In the genomic region with DNA sequence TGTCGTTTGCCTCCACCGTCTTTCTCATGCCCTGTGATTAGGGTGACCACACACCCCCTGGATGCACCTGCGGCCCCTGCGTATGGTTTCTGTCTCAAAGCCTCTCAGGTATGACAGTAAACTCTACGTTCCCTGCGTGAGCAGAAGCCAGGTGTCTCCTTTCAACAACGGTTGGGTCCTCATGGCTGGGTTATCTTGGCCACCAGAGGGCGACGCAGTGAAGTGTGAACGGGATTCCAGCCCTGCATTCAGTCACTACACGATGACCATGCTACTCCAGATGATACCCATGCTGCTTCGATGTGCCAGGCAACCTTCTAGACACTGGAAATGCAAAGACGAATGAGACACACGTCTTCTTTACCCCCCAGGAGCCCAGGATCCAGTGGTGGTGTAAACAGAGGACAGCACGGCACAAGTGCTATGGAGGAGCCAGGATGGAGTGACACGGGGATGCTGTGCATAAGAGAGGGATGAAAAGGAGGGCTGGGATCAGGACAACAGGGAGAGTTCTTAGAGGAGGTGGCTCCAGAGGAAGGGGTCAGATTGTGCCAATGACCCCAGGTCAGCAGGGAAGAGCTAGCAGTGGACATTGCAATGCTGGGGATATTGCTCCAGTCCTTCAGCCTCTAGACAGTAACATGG, we compare ENCODE assay signal across 1 cellular context.
TF ChIP-seq lines count a peak whose summit lies in the region.

No MANE protein-coding gene starts in this region.

TF ChIP-seq in SK-N-SH treated with all-trans-retinoic acid at 6 μM for 48 hours, 23 proteins besides CTCF, POLR2A, EP300 and RAD21 (continued from another document):
- no peak for TF ChIP-seq CSDC2 (CRISPR knock-in tag; IDR thresholded peaks at IDR 0.05)
- TF ChIP-seq PPARA (CRISPR knock-in tag; IDR thresholded peaks at IDR 0.05; ENCODE audit: borderline replicate concordance), result no peak
TF ChIP-seq in SK-N-SH treated with all-trans-retinoic acid at 6 μM for 48 hours: peak in this region for 0.
